8 cellular contexts compared by ENCODE assay signal in genomic region chr17:76736349-76737081, GRCh38. TPM values are rescaled to one million over a fixed set of nuclear protein-coding genes. Genes with fewer than 3 reads are reported as not detected.
DNase-seq lines count a peak whose midpoint lies in the region; ATAC-seq and TF ChIP-seq lines count a peak whose summit lies in the region.

No MANE protein-coding gene starts in this region.

- TF ChIP-seq CTCF in GM12875 (IDR thresholded peaks at IDR 0.05; ENCODE audit: borderline replicate concordance, insufficient read depth, low read depth, low read length) (no peak), endothelial cell (IDR thresholded peaks at IDR 0.05; ENCODE audit: unreplicated experiment) (no peak)

- H3K4me1 Mint-ChIP-seq in endothelial cell (ENCODE audit: unreplicated experiment), result peaks cover 38% of the 10 kb centered on the region

- H3K27ac Mint-ChIP-seq in endothelial cell (ENCODE audit: unreplicated experiment), result peak overlapping the region; percentile 98

- H3K4me3 ChIP-seq in GM12875 (ENCODE audit: low read depth, low read length), result peak overlapping the region; percentile 91

- H3K4me3 Mint-ChIP-seq in endothelial cell (ENCODE audit: unreplicated experiment), result peak overlapping the region; percentile 100

- H3K9me3 Mint-ChIP-seq in endothelial cell (ENCODE audit: unreplicated experiment), result no peaks in the 10 kb centered on the region

- DNase-seq in NCI-H2196 treated with DMSO at 0.1 percent for 48 hours (lab: John Stamatoyannopoulos, UW; ENCODE audit: unreplicated experiment) (peak; percentile 48), activated T-cell treated with anti-CD3 and anti-CD28 coated beads for 1 hour (ENCODE audit: low read depth) (peak; percentile 52), endothelial cell (ENCODE audit: low spot score) (peak; percentile 77), midbrain (lab: John Stamatoyannopoulos, UW) (peak; percentile 68), pons (ENCODE audit: low spot score) (no peak)
- DNase-seq in stimulated activated CD8-positive, alpha-beta memory T cell treated with anti-CD3 and anti-CD28 coated beads, Interleukin-7, amount 100 ng/mL, for 24 hours (ENCODE audit: low read depth), result peak; percentile 39

- peaks cover 31% of the 10 kb centered on the region for H3K36me3 Mint-ChIP-seq in endothelial cell (ENCODE audit: low read depth, unreplicated experiment)

- H3K27me3 Mint-ChIP-seq in endothelial cell (ENCODE audit: unreplicated experiment), result peaks cover 14% of the 10 kb centered on the region

- ATAC-seq in HG02588 (IDR thresholded peaks at IDR 0.05; ENCODE audit: unreplicated experiment), result peak; percentile 10

RNA-seq across cellular contexts. Expression of gene SRSF2, which starts 0.6 kb away (rescaled TPM):
- 215 TPM for total RNA-seq in endothelial cell (ENCODE audit: unreplicated experiment)

RNA-seq across cellular contexts. Expression of gene MFSD11, which starts 1.4 kb away (rescaled TPM):
- total RNA-seq in endothelial cell (ENCODE audit: unreplicated experiment), result 37.3 TPM

RNA-seq across cellular contexts. Expression of gene METTL23, which starts 9.9 kb away (rescaled TPM):
- total RNA-seq in endothelial cell (ENCODE audit: unreplicated experiment), result 30.5 TPM

RNA-seq across cellular contexts. Expression of gene JMJD6, which starts 10.1 kb away (rescaled TPM):
- 25.6 TPM for total RNA-seq in endothelial cell (ENCODE audit: unreplicated experiment)

RNA-seq across cellular contexts. Expression of gene MXRA7, which starts 25.8 kb away (rescaled TPM):
- 51.6 TPM for total RNA-seq in endothelial cell (ENCODE audit: unreplicated experiment)
